In genomic region chr9:127264462-127265040, GRCh38 we compare ENCODE assay signal across 15 cellular contexts. TPM values are rescaled to one million over a fixed set of nuclear protein-coding genes. Genes with fewer than 3 reads are reported as not detected.
DNase-seq lines count a peak whose midpoint lies in the region; ATAC-seq, FAIRE-seq and TF ChIP-seq lines count a peak whose summit lies in the region.
"Had no signal": no experiment of that assay in that cellular context is flagged by ENCODE, and none has a peak within 500 bp of the region (broad histone marks: within the 10 kb centered on the region; RNA-seq: fewer than 3 reads in every experiment).

TSS of gene GARNL3 (plus strand) at chr9:127264774. CDS start at chr9:127264878, 104 bp downstream.

- peaks cover 19% of the 10 kb centered on the region for H3K4me1 ChIP-seq in A673 (ENCODE audit: insufficient read depth, low read length, poor library complexity, severe bottlenecking)
- no peaks in the 10 kb centered on the region for H3K4me1 ChIP-seq in PC-3 (ENCODE audit: insufficient read depth, low read length)
- no peaks in the 10 kb centered on the region for H3K4me1 ChIP-seq in osteoblast (ENCODE audit: insufficient read depth, low read length)

- BruUV-seq in A673 (replicated peaks; lab: Mats Ljungman, UMichigan) (no TSS peak), PC-3 (replicated peaks; lab: Mats Ljungman, UMichigan) (no TSS peak)

- intact Hi-C loops in A673 (cut with micrococcal nuclease; ENCODE audit: unreplicated experiment) (no loop called here), PC-3 (cut with micrococcal nuclease) (no loop called here), Right ventricle myocardium superior (cut with DNase I) (no loop called here)

- TF ChIP-seq CTCF in A673 (conservative IDR thresholded peaks at IDR 0.05; ENCODE audit: low read depth, low read length) (no peak), PC-3 (conservative IDR thresholded peaks at IDR 0.05; ENCODE audit: low read depth, low read length) (no peak), osteoblast (IDR thresholded peaks at IDR 0.05; ENCODE audit: extremely low read depth, low read depth, low read length) (no peak), brain microvascular endothelial cell (IDR thresholded peaks at IDR 0.05; ENCODE audit: low read depth, low read length, missing control alignments) (no peak)

- no peaks in the 10 kb centered on the region for H4K20me1 ChIP-seq in PC-3 (ENCODE audit: low read length)
- no peaks in the 10 kb centered on the region for H4K20me1 ChIP-seq in osteoblast (ENCODE audit: insufficient read depth, low read length)

- no peaks in the 10 kb centered on the region for H3F3A ChIP-seq in PC-3 (ENCODE audit: low read length, unreplicated experiment)

- in situ Hi-C loops in brain microvascular endothelial cell (cut with HindIII; ENCODE audit: low pct_ligation_motif_present, low sequenced_read_pairs) = no loop called here

- H3K4me2 ChIP-seq in PC-3 (ENCODE audit: low read length) = no peak within 1 kb of the TSS
- H3K4me2 ChIP-seq in osteoblast (ENCODE audit: insufficient read depth, low read length) = no peak within 1 kb of the TSS
- H3K4me2 ChIP-seq: smooth muscle cell had no signal

- H3K9ac ChIP-seq in PC-3 (ENCODE audit: low read length) = no peak within 1 kb of the TSS

- H3K4me3 ChIP-seq in A673 (ENCODE audit: low read depth, low read length, poor library complexity, severe bottlenecking) (peak within 1 kb of the TSS; percentile 15), PC-3 (ENCODE audit: low read length) (no peak within 1 kb of the TSS), osteoblast (ENCODE audit: insufficient read depth, low read length) (no peak within 1 kb of the TSS), brain microvascular endothelial cell (ENCODE audit: low read depth, low read length) (no peak within 1 kb of the TSS)
- H3K4me3 ChIP-seq: K562, smooth muscle cell had no signal

- H3K9me3 ChIP-seq in A673 (ENCODE audit: low read depth, low read length, poor library complexity, severe bottlenecking) (no peaks in the 10 kb centered on the region), PC-3 (ENCODE audit: low read length) (no peaks in the 10 kb centered on the region), osteoblast (ENCODE audit: low read depth, low read length) (no peaks in the 10 kb centered on the region)

- DNase-seq in A673 (ENCODE audit: low spot score) = peak; percentile 46
- no peak for DNase-seq in PC-3
- no peak for DNase-seq in Right ventricle myocardium superior
- DNase-seq in osteoblast (ENCODE audit: insufficient read length, low spot score, missing footprints) = no peak
- DNase-seq in brain microvascular endothelial cell = no peak
- no peak for DNase-seq in NCI-H2107 (lab: John Stamatoyannopoulos, UW)
- no peak for DNase-seq in urothelium cell line (ENCODE audit: low spot score)
- DNase-seq: ACHN; activated CD8-positive, alpha-beta memory T cell treated with anti-CD3 and anti-CD28 coated beads, Interleukin-2, amount 50 U/mL, for 48 hours; mammary epithelial cell; NCI-H774; T-helper 2 cell had no signal

- H3K79me2 ChIP-seq in PC-3 (ENCODE audit: low read length) = no peaks in the 10 kb centered on the region
- no peaks in the 10 kb centered on the region for H3K79me2 ChIP-seq in osteoblast (ENCODE audit: insufficient read depth, low read length)

- POLR2A ChIA-PET in A673 (lab: Charles Lee; ENCODE audit: low non-redundant PET) (no interaction called here), PC-3 (lab: Charles Lee; ENCODE audit: unreplicated experiment) (no interaction called here)

- no peak for ATAC-seq in PC-3
- peak; percentile 69 for ATAC-seq in Right ventricle myocardium superior (ENCODE audit: poor library complexity)
- ATAC-seq in HG03520 (IDR thresholded peaks at IDR 0.05; ENCODE audit: unreplicated experiment) = no peak
- ATAC-seq: K562 had no signal

- H3K27me3 ChIP-seq in A673 (replicated peaks; ENCODE audit: insufficient read depth, low read depth, low read length, poor library complexity) (no peaks in the 10 kb centered on the region), PC-3 (ENCODE audit: low read length) (no peaks in the 10 kb centered on the region), osteoblast (ENCODE audit: insufficient read depth, low read length) (no peaks in the 10 kb centered on the region), brain microvascular endothelial cell (replicated peaks) (no peaks in the 10 kb centered on the region)

- no peaks in the 10 kb centered on the region for H3K36me3 ChIP-seq in A673 (ENCODE audit: insufficient read depth, low read length, poor library complexity, severe bottlenecking)
- no peaks in the 10 kb centered on the region for H3K36me3 ChIP-seq in PC-3 (ENCODE audit: low read depth, low read length)
- no peaks in the 10 kb centered on the region for H3K36me3 ChIP-seq in osteoblast (ENCODE audit: insufficient read depth, low read length)
- no peaks in the 10 kb centered on the region for H3K36me3 ChIP-seq in brain microvascular endothelial cell (replicated peaks)

- peak within 1 kb of the TSS; percentile 43 for H3K27ac ChIP-seq in A673 (ENCODE audit: low read depth, low read length, poor library complexity, severe bottlenecking)
- no peak within 1 kb of the TSS for H3K27ac ChIP-seq in PC-3 (ENCODE audit: low read length)
- H3K27ac ChIP-seq in osteoblast (ENCODE audit: low read depth, low read length) = no peak within 1 kb of the TSS
- H3K27ac ChIP-seq in brain microvascular endothelial cell = no peak within 1 kb of the TSS

- CTCF ChIA-PET in A673 (lab: Charles Lee) = no interaction called here
- CTCF ChIA-PET in PC-3 (lab: Charles Lee) = no interaction called here

- H3K9me2 ChIP-seq in PC-3 (replicated peaks; ENCODE audit: low read length) = no peaks in the 10 kb centered on the region

- H2AFZ ChIP-seq in PC-3 (ENCODE audit: low read length) (no peak within 1 kb of the TSS), osteoblast (ENCODE audit: low read length) (peak within 1 kb of the TSS; percentile 4)

- no peak for FAIRE-seq in urothelium cell line (lab: Jason Lieb, UNC)
- FAIRE-seq: K562 had no signal

RNA-seq across cellular contexts. Expression of gene GARNL3, which starts in this region (rescaled TPM):
- total RNA-seq in A673 (2021) (7.8 and 11.3 TPM in 2 replicates), PC-3 (2014; rRNA removed) (15.2 and 15.5 TPM in 2 replicates), Right ventricle myocardium superior (12.6 TPM), osteoblast (2.4 and 5.8 TPM in 2 replicates)
